ENCODE assay signal across 8 cellular contexts in the genomic region with DNA sequence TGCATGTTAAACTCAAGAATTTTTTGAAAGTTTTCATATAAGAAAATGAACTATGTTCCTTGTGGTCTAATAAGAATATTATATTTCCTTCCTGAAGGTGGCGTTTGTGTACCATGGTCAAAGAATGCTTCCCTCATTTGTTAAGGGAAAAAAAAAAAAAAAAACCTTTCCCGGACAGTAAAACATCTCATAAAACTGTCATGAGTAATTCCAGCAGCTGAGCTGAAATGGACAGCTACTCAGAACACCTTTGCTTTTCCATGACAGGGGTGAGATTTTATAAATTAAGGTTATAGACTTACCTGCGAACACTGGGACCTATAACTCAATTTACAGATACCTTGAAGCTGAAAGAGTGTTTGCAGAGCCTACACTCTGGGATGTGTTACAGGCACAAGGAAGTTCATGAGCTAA.
DNase-seq lines count a peak whose midpoint lies in the region; ATAC-seq and TF ChIP-seq lines count a peak whose summit lies in the region.

No MANE protein-coding gene starts in this region.

- TF ChIP-seq POLR2A in heart left ventricle (IDR thresholded peaks at IDR 0.05) (no peak), suprapubic skin (IDR thresholded peaks at IDR 0.05) (no peak)

- no peaks in the 10 kb centered on the region for H3K9me2 ChIP-seq in SK-N-SH

- TF ChIP-seq RAD21 in Ishikawa (IDR thresholded peaks at IDR 0.05; ENCODE audit: low read depth), result peak; percentile 85
- peak; percentile 72 for TF ChIP-seq RAD21 in SK-N-SH (IDR thresholded peaks at IDR 0.05; ENCODE audit: low read length)

- H3K4me3 ChIP-seq in SK-N-SH (ENCODE audit: low read depth in 2 of 2, low read length in 1 of 2) (no peak overlapping the region; a peak in 1 of 4 replicates), heart left ventricle (no peak overlapping the region), suprapubic skin (no peak overlapping the region)

- ATAC-seq in heart left ventricle, result peak in 3 of 4 donors; percentile 41 to 65 (median 49)
- no peak for ATAC-seq in HG02884 (IDR thresholded peaks at IDR 0.05; ENCODE audit: unreplicated experiment)

- H3K27me3 ChIP-seq in SK-N-SH (ENCODE audit: insufficient read depth) (peaks cover 38% of the 10 kb centered on the region; the same call in 1 of the 2 replicates), heart left ventricle (no peaks in the 10 kb centered on the region), suprapubic skin (no peaks in the 10 kb centered on the region)

- no peaks in the 10 kb centered on the region for H3K36me3 ChIP-seq in SK-N-SH (replicated peaks in 1 of 2; ENCODE audit: control insufficient read depth in 1 of 2, insufficient read depth in 2 of 2, low read length in 1 of 2)
- H3K36me3 ChIP-seq in heart left ventricle, result no peaks in the 10 kb centered on the region
- H3K36me3 ChIP-seq in suprapubic skin, result no peaks in the 10 kb centered on the region

- TF ChIP-seq CTCF in C4-2B (conservative IDR thresholded peaks at IDR 0.05) (peak; percentile 83), SK-N-SH (IDR thresholded peaks at IDR 0.05) (peak; percentile 71), heart left ventricle (IDR thresholded peaks at IDR 0.05) (peak; percentile 25 to 66 (median 53)), suprapubic skin (IDR thresholded peaks at IDR 0.05) (peak; percentile 18 to 58)

- 2% methylated on average over 3 of the region's 3 CpGs for WGBS in SK-N-SH (ENCODE audit: low lambda C conversion rate)
- 27 to 33% (median 30%) methylated on average over 3 of the region's 3 CpGs for WGBS in heart left ventricle, 4 donors
- WGBS in suprapubic skin, result 23% methylated on average over 3 of the region's 3 CpGs

- no peak overlapping the region for H3K4me2 ChIP-seq in SK-N-SH

- no peaks in the 10 kb centered on the region for H3F3A ChIP-seq in SK-N-SH (replicated peaks; ENCODE audit: insufficient read depth)

- H3K9me3 ChIP-seq in SK-N-SH, result no peaks in the 10 kb centered on the region
- H3K9me3 ChIP-seq in heart left ventricle, result peaks cover 0 to 7% (median 0%) of the 10 kb centered on the region in 12 donors
- H3K9me3 ChIP-seq in suprapubic skin, result no peaks in the 10 kb centered on the region

- no peak overlapping the region for H3K27ac ChIP-seq in C4-2B
- H3K27ac ChIP-seq in SK-N-SH (ENCODE audit: low read depth in 2 of 2, low read length in 1 of 2), result no peak overlapping the region
- peak overlapping the region in 1 of 12 donors; percentile 25 for H3K27ac ChIP-seq in heart left ventricle
- H3K27ac ChIP-seq in suprapubic skin, result no peak overlapping the region

- DNase-seq in SK-N-SH, result peak; percentile 26
- no peak for DNase-seq in heart left ventricle
- DNase-seq in suprapubic skin (ENCODE audit: low spot score in 2 of 2), result no peak
- DNase-seq in NK-92 (lab: John Stamatoyannopoulos, UW; ENCODE audit: unreplicated experiment), result no peak
- DNase-seq in stimulated activated naive CD4-positive, alpha-beta T cell treated with Interleukin-2 at 50 U/mL for 16 hours (lab: John Stamatoyannopoulos, UW), result no peak

- POLR2A ChIA-PET in SK-N-SH (lab: Yijun Ruan, JAX), result no interaction called here

- H3K79me2 ChIP-seq in SK-N-SH (ENCODE audit: insufficient read depth), result no peaks in the 10 kb centered on the region

- no peaks in the 10 kb centered on the region for H4K20me1 ChIP-seq in SK-N-SH (ENCODE audit: insufficient read depth)

- TF ChIP-seq EP300 in Ishikawa (IDR thresholded peaks at IDR 0.05; ENCODE audit: borderline replicate concordance) (no peak), SK-N-SH (IDR thresholded peaks at IDR 0.05; ENCODE audit: borderline replicate concordance in 1 of 2, low read depth in 1 of 2, low read length in 1 of 2) (no peak), suprapubic skin (IDR thresholded peaks at IDR 0.05) (no peak)

- intact Hi-C loops in heart left ventricle (cut with DNase I), result loop anchor here in 9 of 10 donors (1.0 to 10.0 kb wide), 10 partner anchors 87 to 282 kb away; partner anchors contain the start of gene SLC1A3 (in 5 of the 9)

- no peak overlapping the region for H2AFZ ChIP-seq in SK-N-SH (ENCODE audit: low read depth)

- CTCF ChIA-PET in SK-N-SH (lab: Yijun Ruan, JAX), result interaction anchor here (0.6 to 5.6 kb wide), 13 partner anchors 10 to 336 kb away, joined by 3 to 123 read pairs (median 5); no protein-coding TSS in a partner anchor

- no peak overlapping the region for H3K9ac ChIP-seq in SK-N-SH

- H3K4me1 ChIP-seq in SK-N-SH (ENCODE audit: control insufficient read depth in 1 of 2, insufficient read depth in 2 of 2, low read depth in 1 of 2, low read length in 1 of 2) (no peaks in the 10 kb centered on the region), heart left ventricle (peaks cover 0 to 18% (median 0%) of the 10 kb centered on the region in 12 donors), suprapubic skin (peaks cover 18% of the 10 kb centered on the region)

TF ChIP-seq in Ishikawa, 13 proteins besides CTCF, POLR2A, EP300 and RAD21 (continues in another document):
- TF ChIP-seq, protein P1, sequence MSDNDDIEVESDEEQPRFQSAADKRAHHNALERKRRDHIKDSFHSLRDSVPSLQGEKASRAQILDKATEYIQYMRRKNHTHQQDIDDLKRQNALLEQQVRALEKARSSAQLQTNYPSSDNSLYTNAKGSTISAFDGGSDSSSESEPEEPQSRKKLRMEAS (IDR thresholded peaks at IDR 0.05), result no peak
- TF ChIP-seq FOXM1 (IDR thresholded peaks at IDR 0.05; ENCODE audit: borderline replicate concordance, low read depth), result no peak
- no peak for TF ChIP-seq YY1 (IDR thresholded peaks at IDR 0.05; ENCODE audit: low read depth)
- TF ChIP-seq TAF1 (IDR thresholded peaks at IDR 0.05; ENCODE audit: low read depth), result no peak
- TF ChIP-seq, protein P2, sequence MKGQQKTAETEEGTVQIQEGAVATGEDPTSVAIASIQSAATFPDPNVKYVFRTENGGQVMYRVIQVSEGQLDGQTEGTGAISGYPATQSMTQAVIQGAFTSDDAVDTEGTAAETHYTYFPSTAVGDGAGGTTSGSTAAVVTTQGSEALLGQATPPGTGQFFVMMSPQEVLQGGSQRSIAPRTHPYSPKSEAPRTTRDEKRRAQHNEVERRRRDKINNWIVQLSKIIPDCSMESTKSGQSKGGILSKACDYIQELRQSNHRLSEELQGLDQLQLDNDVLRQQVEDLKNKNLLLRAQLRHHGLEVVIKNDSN (IDR thresholded peaks at IDR 0.05), result no peak
- no peak for TF ChIP-seq CEBPB (IDR thresholded peaks at IDR 0.05)
- TF ChIP-seq ZBTB7A (IDR thresholded peaks at IDR 0.05; ENCODE audit: low read depth), result no peak
- no peak for TF ChIP-seq TCF12 (IDR thresholded peaks at IDR 0.05; ENCODE audit: low read depth)
- TF ChIP-seq NFIC (IDR thresholded peaks at IDR 0.05), result no peak
- no peak for TF ChIP-seq EGR1 (IDR thresholded peaks at IDR 0.05)

TF ChIP-seq in SK-N-SH, 30 proteins besides CTCF, POLR2A, EP300 and RAD21:
- TF ChIP-seq ZBTB33 (IDR thresholded peaks at IDR 0.05; ENCODE audit: borderline replicate concordance, low read depth), result no peak
- 0 out of 2 replicates have a peak, but pooled peaks have one; percentile 19 for TF ChIP-seq PBX3 (IDR thresholded peaks at IDR 0.05)
- peak; percentile 34 for TF ChIP-seq SMC3 (IDR thresholded peaks at IDR 0.05; ENCODE audit: low read depth, low read length)
